Comparison of ENCODE assay signal across 24 cellular contexts in genomic region chr14:23564181-23564812, GRCh38. TPM values are rescaled to one million over a fixed set of nuclear protein-coding genes. Genes with fewer than 3 reads are reported as not detected.
DNase-seq lines count a peak whose midpoint lies in the region; ATAC-seq and TF ChIP-seq lines count a peak whose summit lies in the region.
"Had no signal": no experiment of that assay in that cellular context is flagged by ENCODE, and none has a peak within 500 bp of the region (broad histone marks: within the 10 kb centered on the region; RNA-seq: fewer than 3 reads in every experiment).

No MANE protein-coding gene starts in this region.

- H3K27me3 ChIP-seq in naive thymus-derived CD4-positive, alpha-beta T cell (ENCODE audit: control insufficient read depth in 2 of 2, insufficient read depth in 2 of 2, low read length in 2 of 2): no peaks in the 10 kb centered on the region

- CTCF ChIA-PET in naive thymus-derived CD4-positive, alpha-beta T cell (lab: Charles Lee): interaction anchor here (1.1 to 2.2 kb wide), 3 partner anchors 24 to 89 kb away, joined by 3 to 31 read pairs (median 7); no protein-coding TSS in a partner anchor

- no peak overlapping the region for H3K4me3 ChIP-seq in naive thymus-derived CD4-positive, alpha-beta T cell (ENCODE audit: low read length)
- H3K4me3 ChIP-seq: GM23338, SK-N-MC had no signal

- no peak overlapping the region for H3K27ac ChIP-seq in naive thymus-derived CD4-positive, alpha-beta T cell (ENCODE audit: low read depth, low read length)
- H3K27ac ChIP-seq: SK-N-MC, WERI-Rb-1 had no signal

- H3K9me3 ChIP-seq in naive thymus-derived CD4-positive, alpha-beta T cell (ENCODE audit: control insufficient read depth in 2 of 3, low read length in 3 of 3): no peaks in the 10 kb centered on the region

- H3K36me3 Mint-ChIP-seq in activated T-cell treated with anti-CD3 and anti-CD28 coated beads, Interleukin-2, amount 50 U/mL, for 72 hours (ENCODE audit: insufficient read depth in 2 of 2): peaks cover 11 to 21% of the 10 kb centered on the region in 2 donors
- peaks cover 57% of the 10 kb centered on the region for H3K36me3 Mint-ChIP-seq in activated T-helper 2 cell treated with anti-CD3 and anti-CD28 coated beads, Interferon-gamma antibody, Interleukin-2, Interleukin-4, amounts not matched to agents 10 μg/mL and 5 μg/mL and 100 μg/mL, durations not matched to agents 14 hours and 24 hours and 36 hours (ENCODE audit: low read depth)
- peaks cover 9 to 33% (median 12%) of the 10 kb centered on the region in 5 donors for H3K36me3 Mint-ChIP-seq in naive thymus-derived CD4-positive, alpha-beta T cell
- H3K36me3 Mint-ChIP-seq in type B pancreatic cell: peaks cover 9% of the 10 kb centered on the region

- DNase-seq in activated T-cell treated with anti-CD3 and anti-CD28 coated beads, Interleukin-2, amount 50 U/mL, for 72 hours: no peak
- DNase-seq in activated T-cell treated with anti-CD3 and anti-CD28 coated beads for 4 hours (no peak), type B pancreatic cell (ENCODE audit: extremely low spot score, unreplicated experiment) (no peak), cerebellar nuclear complex (lab: John Stamatoyannopoulos, UW) (no peak), HT-29 (ENCODE audit: low spot score) (no peak)
- no peak for DNase-seq in activated T-helper 2 cell treated with anti-CD3 and anti-CD28 coated beads, Interferon-gamma antibody, Interleukin-2, Interleukin-4, amounts not matched to agents 10 μg/mL and 5 μg/mL and 100 μg/mL, durations not matched to agents 14 hours and 24 hours and 36 hours (ENCODE audit: low spot score)
- DNase-seq in naive thymus-derived CD4-positive, alpha-beta T cell: peak in 1 of 9 donors; percentile 1
- no peak for DNase-seq in activated effector memory CD4-positive, alpha-beta T cell treated with Interleukin-2 at 50 U/mL for 16 hours
- DNase-seq: activated CD8-positive, alpha-beta memory T cell treated with anti-CD3 and anti-CD28 coated beads, Interleukin-2, amount 50 U/mL, for 4 hours; activated naive CD4-positive, alpha-beta T cell; COR-L47; DND-41; erythroblast; midbrain; NCI-H1092 treated with DMSO at 0.1 percent for 48 hours; NCI-H2029; NCI-H446 treated with DMSO at 0.1 percent for 48 hours; small intestine; stimulated activated naive CD4-positive, alpha-beta T cell treated with Interleukin-2 at 50 U/mL for 16 hours; WERI-Rb-1 had no signal

- ATAC-seq in activated T-cell treated with anti-CD3 and anti-CD28 coated beads, Interleukin-2, amount 50 U/mL, for 72 hours (replicated peaks in 1 of 2): no peak
- no peak for ATAC-seq in naive thymus-derived CD4-positive, alpha-beta T cell
- ATAC-seq: GM23338 had no signal

- no peak overlapping the region for H3K4me3 Mint-ChIP-seq in activated T-cell treated with anti-CD3 and anti-CD28 coated beads, Interleukin-2, amount 50 U/mL, for 72 hours
- peak overlapping the region; percentile 26 for H3K4me3 Mint-ChIP-seq in activated T-helper 2 cell treated with anti-CD3 and anti-CD28 coated beads, Interferon-gamma antibody, Interleukin-2, Interleukin-4, amounts not matched to agents 10 μg/mL and 5 μg/mL and 100 μg/mL, durations not matched to agents 14 hours and 24 hours and 36 hours (ENCODE audit: low read depth)
- H3K4me3 Mint-ChIP-seq in naive thymus-derived CD4-positive, alpha-beta T cell: peak overlapping the region in 4 of 10 donors; percentile 14 to 71 (median 45)
- peak overlapping the region; percentile 62 for H3K4me3 Mint-ChIP-seq in type B pancreatic cell
- H3K4me3 Mint-ChIP-seq: central memory CD8-positive, alpha-beta T cell had no signal

- intact Hi-C loops in activated T-helper 2 cell treated with anti-CD3 and anti-CD28 coated beads, Interferon-gamma antibody, Interleukin-2, Interleukin-4, amounts not matched to agents 10 μg/mL and 5 μg/mL and 100 μg/mL, durations not matched to agents 14 hours and 24 hours and 36 hours (cut with micrococcal nuclease): no loop called here
- intact Hi-C loops in naive thymus-derived CD4-positive, alpha-beta T cell (cut with micrococcal nuclease): no loop called here

- POLR2A ChIA-PET in naive thymus-derived CD4-positive, alpha-beta T cell (lab: Charles Lee): interaction anchor here (0.9 to 1.2 kb wide), 2 partner anchors 85 to 86 kb away, joined by 3 to 5 read pairs; no protein-coding TSS in a partner anchor

- peaks cover 14 to 16% of the 10 kb centered on the region in 2 donors for H3K4me1 ChIP-seq in naive thymus-derived CD4-positive, alpha-beta T cell (ENCODE audit: control insufficient read depth in 2 of 2, insufficient read depth in 2 of 2, low read length in 2 of 2)

- H3K4me1 Mint-ChIP-seq in activated T-cell treated with anti-CD3 and anti-CD28 coated beads, Interleukin-2, amount 50 U/mL, for 72 hours (ENCODE audit: low read depth): peaks cover 51% of the 10 kb centered on the region
- peaks cover 24% of the 10 kb centered on the region for H3K4me1 Mint-ChIP-seq in activated T-helper 2 cell treated with anti-CD3 and anti-CD28 coated beads, Interferon-gamma antibody, Interleukin-2, Interleukin-4, amounts not matched to agents 10 μg/mL and 5 μg/mL and 100 μg/mL, durations not matched to agents 14 hours and 24 hours and 36 hours (ENCODE audit: low read depth)
- H3K4me1 Mint-ChIP-seq in naive thymus-derived CD4-positive, alpha-beta T cell: peaks cover 19 to 49% (median 44%) of the 10 kb centered on the region in 7 donors
- peaks cover 29% of the 10 kb centered on the region for H3K4me1 Mint-ChIP-seq in type B pancreatic cell (ENCODE audit: unreplicated experiment)

- H3K9me3 Mint-ChIP-seq in activated T-cell treated with anti-CD3 and anti-CD28 coated beads, Interleukin-2, amount 50 U/mL, for 72 hours: no peaks in the 10 kb centered on the region
- H3K9me3 Mint-ChIP-seq in activated T-helper 2 cell treated with anti-CD3 and anti-CD28 coated beads, Interferon-gamma antibody, Interleukin-2, Interleukin-4, amounts not matched to agents 10 μg/mL and 5 μg/mL and 100 μg/mL, durations not matched to agents 14 hours and 24 hours and 36 hours: no peaks in the 10 kb centered on the region
- H3K9me3 Mint-ChIP-seq in naive thymus-derived CD4-positive, alpha-beta T cell: peaks cover 0 to 5% (median 0%) of the 10 kb centered on the region in 11 donors
- no peaks in the 10 kb centered on the region for H3K9me3 Mint-ChIP-seq in type B pancreatic cell
- H3K9me3 Mint-ChIP-seq: central memory CD8-positive, alpha-beta T cell; T-helper 2 cell treated with Interferon-gamma antibody and Interleukin-4, amounts not matched to agents 5 μg/mL and 100 μg/mL, for 36 hours had no signal

- no peaks in the 10 kb centered on the region for H3K27me3 Mint-ChIP-seq in activated T-cell treated with anti-CD3 and anti-CD28 coated beads, Interleukin-2, amount 50 U/mL, for 72 hours (ENCODE audit: low read depth)
- no peaks in the 10 kb centered on the region for H3K27me3 Mint-ChIP-seq in activated T-helper 2 cell treated with anti-CD3 and anti-CD28 coated beads, Interferon-gamma antibody, Interleukin-2, Interleukin-4, amounts not matched to agents 10 μg/mL and 5 μg/mL and 100 μg/mL, durations not matched to agents 14 hours and 24 hours and 36 hours (ENCODE audit: low read depth)
- H3K27me3 Mint-ChIP-seq in naive thymus-derived CD4-positive, alpha-beta T cell: peaks cover 0 to 3% (median 0%) of the 10 kb centered on the region in 5 donors
- peaks cover 3% of the 10 kb centered on the region for H3K27me3 Mint-ChIP-seq in type B pancreatic cell
- H3K27me3 Mint-ChIP-seq: central memory CD8-positive, alpha-beta T cell had no signal

- peaks cover 0 to 71% (median 23%) of the 10 kb centered on the region in 3 experiments for H3K36me3 ChIP-seq in naive thymus-derived CD4-positive, alpha-beta T cell (ENCODE audit: control insufficient read depth in 2 of 3, insufficient read depth in 3 of 3, low read length in 3 of 3)

- peak overlapping the region; percentile 69 for H3K27ac Mint-ChIP-seq in activated T-cell treated with anti-CD3 and anti-CD28 coated beads, Interleukin-2, amount 50 U/mL, for 72 hours
- H3K27ac Mint-ChIP-seq in activated T-helper 2 cell treated with anti-CD3 and anti-CD28 coated beads, Interferon-gamma antibody, Interleukin-2, Interleukin-4, amounts not matched to agents 10 μg/mL and 5 μg/mL and 100 μg/mL, durations not matched to agents 14 hours and 24 hours and 36 hours: no peak overlapping the region
- peak overlapping the region in 6 of 9 donors; percentile 18 to 88 (median 40) for H3K27ac Mint-ChIP-seq in naive thymus-derived CD4-positive, alpha-beta T cell
- H3K27ac Mint-ChIP-seq in type B pancreatic cell: no peak overlapping the region
- H3K27ac Mint-ChIP-seq: GM23338; T-helper 2 cell treated with Interferon-gamma antibody and Interleukin-4, amounts not matched to agents 5 μg/mL and 100 μg/mL, for 36 hours had no signal

- no peak for TF ChIP-seq CTCF in type B pancreatic cell (conservative IDR thresholded peaks at IDR 0.05)

RNA-seq across cellular contexts. Expression of gene AP1G2, which starts 3.3 kb away (rescaled TPM):
- 100 to 1,000 TPM; 211 to 233 TPM for total RNA-seq in activated T-cell treated with anti-CD3 and anti-CD28 coated beads, Interleukin-2, amount 50 U/mL, for 72 hours
- 164 and 170 TPM in 2 replicates for total RNA-seq in activated T-helper 2 cell treated with anti-CD3 and anti-CD28 coated beads, Interferon-gamma antibody, Interleukin-2, Interleukin-4, amounts not matched to agents 10 μg/mL and 5 μg/mL and 100 μg/mL, durations not matched to agents 14 hours and 24 hours and 36 hours
- 100 to 1,000 TPM; 266 to 548 (median 293) TPM for total RNA-seq in naive thymus-derived CD4-positive, alpha-beta T cell
- polyA plus RNA-seq in naive thymus-derived CD4-positive, alpha-beta T cell: 100 to 1,000 TPM in 1 of 2 donors, 10 to 100 TPM in 1; 66.4 to 113 TPM
- total RNA-seq in type B pancreatic cell (ENCODE audit: low replicate concordance): 156 and 170 TPM in 2 replicates
- 67.6 and 77.9 TPM in 2 replicates for total RNA-seq in HT-29 (2014; rRNA removed; shearing (Covaris generic))

RNA-seq across cellular contexts. Expression of gene THTPA, which starts 8.2 kb away (rescaled TPM):
- 1 to 10 TPM; 6.5 to 7.4 TPM for total RNA-seq in activated T-cell treated with anti-CD3 and anti-CD28 coated beads, Interleukin-2, amount 50 U/mL, for 72 hours
- 12.8 and 13.7 TPM in 2 replicates for total RNA-seq in activated T-helper 2 cell treated with anti-CD3 and anti-CD28 coated beads, Interferon-gamma antibody, Interleukin-2, Interleukin-4, amounts not matched to agents 10 μg/mL and 5 μg/mL and 100 μg/mL, durations not matched to agents 14 hours and 24 hours and 36 hours
- total RNA-seq in naive thymus-derived CD4-positive, alpha-beta T cell: 10 to 100 TPM; 16.4 to 26.7 (median 19.2) TPM
- 10 to 100 TPM; 17.9 to 18.1 TPM for polyA plus RNA-seq in naive thymus-derived CD4-positive, alpha-beta T cell
- total RNA-seq in type B pancreatic cell (ENCODE audit: low replicate concordance): 14.3 and 16.4 TPM in 2 replicates
- 13.5 and 30.0 TPM in 2 replicates for total RNA-seq in HT-29 (2014; rRNA removed; shearing (Covaris generic))

RNA-seq across cellular contexts. Expression of gene ZFHX2, which starts 12.7 kb away (rescaled TPM):
- 1 to 10 TPM; 1.9 to 3.7 TPM for total RNA-seq in activated T-cell treated with anti-CD3 and anti-CD28 coated beads, Interleukin-2, amount 50 U/mL, for 72 hours
- 2.0 and 2.5 TPM in 2 replicates for total RNA-seq in activated T-helper 2 cell treated with anti-CD3 and anti-CD28 coated beads, Interferon-gamma antibody, Interleukin-2, Interleukin-4, amounts not matched to agents 10 μg/mL and 5 μg/mL and 100 μg/mL, durations not matched to agents 14 hours and 24 hours and 36 hours
- 1 to 10 TPM in 1 of 5 experiments, under 1 TPM in 4; 0.45 to 2.6 (median 0.49) TPM for total RNA-seq in naive thymus-derived CD4-positive, alpha-beta T cell
- polyA plus RNA-seq in naive thymus-derived CD4-positive, alpha-beta T cell: not detected
- 5.6 and 11.1 TPM in 2 replicates for total RNA-seq in type B pancreatic cell (ENCODE audit: low replicate concordance)
- 0.58 TPM in 1 of 2 replicates, not detected in the other for total RNA-seq in HT-29 (2014; rRNA removed; shearing (Covaris generic))

RNA-seq across cellular contexts. Expression of gene JPH4, which starts 14.3 kb away (rescaled TPM):
- total RNA-seq in activated T-cell treated with anti-CD3 and anti-CD28 coated beads, Interleukin-2, amount 50 U/mL, for 72 hours: 1 to 10 TPM; 1.2 to 1.5 TPM
- total RNA-seq in activated T-helper 2 cell treated with anti-CD3 and anti-CD28 coated beads, Interferon-gamma antibody, Interleukin-2, Interleukin-4, amounts not matched to agents 10 μg/mL and 5 μg/mL and 100 μg/mL, durations not matched to agents 14 hours and 24 hours and 36 hours: 0.09 TPM in 2 replicates
- total RNA-seq in naive thymus-derived CD4-positive, alpha-beta T cell: 1 to 10 TPM in 1 of 5 experiments, under 1 TPM in 1, not detected in 3; 0.16 to 1.2 TPM
- under 1 TPM in 1 of 2 donors, not detected in 1; 0.13 TPM for polyA plus RNA-seq in naive thymus-derived CD4-positive, alpha-beta T cell
- 0.33 and 8.3 TPM in 2 replicates for total RNA-seq in type B pancreatic cell (ENCODE audit: low replicate concordance)
- not detected in 2 replicates for total RNA-seq in HT-29 (2014; rRNA removed; shearing (Covaris generic))

Comparison
In these comparisons a context has a peak if more than half of its experiments do, and no peak if none do; other contexts are left out.
1. H3K27ac Mint-ChIP-seq: peak in activated T-cell treated with anti-CD3 and anti-CD28 coated beads, Interleukin-2, amount 50 U/mL, for 72 hours (single experiment) and naive thymus-derived CD4-positive, alpha-beta T cell (6 of 9); none in activated T-helper 2 cell treated with anti-CD3 and anti-CD28 coated beads, Interferon-gamma antibody, Interleukin-2, Interleukin-4, amounts not matched to agents 10 μg/mL and 5 μg/mL and 100 μg/mL, durations not matched to agents 14 hours and 24 hours and 36 hours (single experiment) and type B pancreatic cell (single experiment).
2. H3K4me3 Mint-ChIP-seq: peak in activated T-helper 2 cell treated with anti-CD3 and anti-CD28 coated beads, Interferon-gamma antibody, Interleukin-2, Interleukin-4, amounts not matched to agents 10 μg/mL and 5 μg/mL and 100 μg/mL, durations not matched to agents 14 hours and 24 hours and 36 hours (single experiment) and type B pancreatic cell (single experiment); none in activated T-cell treated with anti-CD3 and anti-CD28 coated beads, Interleukin-2, amount 50 U/mL, for 72 hours (0 of 2).